Comparison of ENCODE assay signal across 8 cellular contexts in genomic region chr16:11795887-11796226, GRCh38. TPM values are rescaled to one million over a fixed set of nuclear protein-coding genes. Genes with fewer than 3 reads are reported as not detected.
A peak's percentile ranks its signal among the peaks of the same experiment; 100 is the strongest.
DNase-seq lines count a peak whose midpoint lies in the region; ATAC-seq and TF ChIP-seq lines count a peak whose summit lies in the region.

No MANE protein-coding gene starts in this region.

- H3K27me3 Mint-ChIP-seq in activated CD4-positive, alpha-beta T cell treated with anti-CD3 and anti-CD28 coated beads, Interleukin-2, amount 10 ng/mL, durations not matched to agents 24 days and 14 days = no peaks in the 10 kb centered on the region

- H3K27me3 ChIP-seq in left lung (no peaks in the 10 kb centered on the region), testis (no peaks in the 10 kb centered on the region)

- peak overlapping the region; percentile 93 for H3K27ac Mint-ChIP-seq in activated CD4-positive, alpha-beta T cell treated with anti-CD3 and anti-CD28 coated beads, Interleukin-2, amount 10 ng/mL, durations not matched to agents 24 days and 14 days

- TF ChIP-seq POLR2A in testis (IDR thresholded peaks at IDR 0.05) = no peak

- H3K9me3 Mint-ChIP-seq in activated CD4-positive, alpha-beta T cell treated with anti-CD3 and anti-CD28 coated beads, Interleukin-2, amount 10 ng/mL, durations not matched to agents 24 days and 14 days = no peaks in the 10 kb centered on the region

- peak; percentile 63 for DNase-seq in activated CD4-positive, alpha-beta T cell treated with anti-CD3 and anti-CD28 coated beads, Interleukin-2, amount 10 ng/mL, durations not matched to agents 24 days and 14 days
- no peak for DNase-seq in activated CD4-positive, alpha-beta T cell treated with anti-CD3 and anti-CD28 coated beads for 48 hours
- DNase-seq in left lung (no peak), testis (no peak), medulla oblongata (ENCODE audit: extremely low spot score) (no peak), KBM-7 (no peak), NCI-H146 treated with DMSO at 0.1 percent for 48 hours (lab: John Stamatoyannopoulos, UW; ENCODE audit: unreplicated experiment) (no peak)

- in situ Hi-C loops in KBM-7 (cut with MboI; ENCODE audit: low pct_unique_long_range_greater_than_20kb, low sequenced_read_pairs) = no loop called here

- peak overlapping the region; percentile 87 for H3K4me3 Mint-ChIP-seq in activated CD4-positive, alpha-beta T cell treated with anti-CD3 and anti-CD28 coated beads, Interleukin-2, amount 10 ng/mL, durations not matched to agents 24 days and 14 days

- H3K4me1 ChIP-seq in left lung (peaks cover 28 to 81% of the 10 kb centered on the region in 2 donors), testis (peaks cover 51% of the 10 kb centered on the region)

- H3K27ac ChIP-seq in adipose tissue (ENCODE audit: low read depth, low read length) (peak overlapping the region; percentile 92), left lung (peak overlapping the region; percentile 94 to 96), testis (peak overlapping the region; percentile 95 to 98)

- H3K4me1 Mint-ChIP-seq in activated CD4-positive, alpha-beta T cell treated with anti-CD3 and anti-CD28 coated beads, Interleukin-2, amount 10 ng/mL, durations not matched to agents 24 days and 14 days = peaks cover 78% of the 10 kb centered on the region

- intact Hi-C loops in activated CD4-positive, alpha-beta T cell treated with anti-CD3 and anti-CD28 coated beads, Interleukin-2, amount 10 ng/mL, durations not matched to agents 24 days and 14 days (cut with micrococcal nuclease) = loop anchor here (5.0 kb wide), 1 partner anchor 214 kb away; no protein-coding TSS in a partner anchor
- intact Hi-C loops in left lung (cut with DNase I) (no loop called here), testis (cut with DNase I; ENCODE audit: low total_unique reads) (no loop called here)

- 49 to 56% (median 55%) methylated on average over 8 of the region's 8 CpGs for whole genome bisulfite sequencing in adipose tissue, 3 donors
- WGBS in testis, 2 donors = 37 to 43% methylated on average over 8 of the region's 8 CpGs

- peaks cover 42% of the 10 kb centered on the region for H3K36me3 Mint-ChIP-seq in activated CD4-positive, alpha-beta T cell treated with anti-CD3 and anti-CD28 coated beads, Interleukin-2, amount 10 ng/mL, durations not matched to agents 24 days and 14 days (ENCODE audit: low read depth)

- H3K4me3 ChIP-seq in left lung (peak overlapping the region; percentile 86 to 90), testis (peak overlapping the region; percentile 95 to 97)

- TF ChIP-seq CTCF in left lung (IDR thresholded peaks at IDR 0.05) (no peak), testis (IDR thresholded peaks at IDR 0.05) (no peak)

- ATAC-seq in left lung = no peak

- H3K36me3 ChIP-seq in left lung (no peaks in the 10 kb centered on the region), testis (ENCODE audit: low read depth, missing control alignments) (no peaks in the 10 kb centered on the region)

- H3K9me3 ChIP-seq in left lung (no peaks in the 10 kb centered on the region), testis (no peaks in the 10 kb centered on the region)

RNA-seq across cellular contexts. Expression of gene ZC3H7A, which starts 1.2 kb away (rescaled TPM):
- 58.3 and 64.1 TPM in 2 replicates for total RNA-seq in activated CD4-positive, alpha-beta T cell treated with anti-CD3 and anti-CD28 coated beads, Interleukin-2, amount 10 ng/mL, durations not matched to agents 24 days and 14 days
- polyA plus RNA-seq in adipose tissue (10 to 100 TPM; 20.9 to 37.1 (median 23.4) TPM), testis (ENCODE audit: insufficient read depth, low read depth, low replicate concordance) (24.6 TPM)
- total RNA-seq in left lung (10 to 100 TPM; 48.3 to 48.9 TPM), testis (10 to 100 TPM; 41.4 to 48.8 TPM)

RNA-seq across cellular contexts. Expression of gene TXNDC11, which starts 53.2 kb away (rescaled TPM):
- total RNA-seq in activated CD4-positive, alpha-beta T cell treated with anti-CD3 and anti-CD28 coated beads, Interleukin-2, amount 10 ng/mL, durations not matched to agents 24 days and 14 days = 41.7 and 43.6 TPM in 2 replicates
- polyA plus RNA-seq in adipose tissue = 10 to 100 TPM; 29.7 to 47.3 (median 35.5) TPM
- 10 to 100 TPM; 71.2 to 76.8 TPM for total RNA-seq in left lung
- total RNA-seq in testis = 10 to 100 TPM; 42.3 to 45.3 TPM
- polyA plus RNA-seq in testis (ENCODE audit: insufficient read depth, low read depth, low replicate concordance) = 34.4 TPM

RNA-seq across cellular contexts. Expression of gene RSL1D1, which starts 55.5 kb away (rescaled TPM):
- 375 and 379 TPM in 2 replicates for total RNA-seq in activated CD4-positive, alpha-beta T cell treated with anti-CD3 and anti-CD28 coated beads, Interleukin-2, amount 10 ng/mL, durations not matched to agents 24 days and 14 days
- polyA plus RNA-seq in adipose tissue (100 to 1,000 TPM in 2 of 3 donors, 10 to 100 TPM in 1; 78.8 to 147 (median 103) TPM), testis (ENCODE audit: insufficient read depth, low read depth, low replicate concordance) (101 TPM)
- total RNA-seq in left lung (100 to 1,000 TPM in 1 of 2 donors, 10 to 100 TPM in 1; 88.3 to 102 TPM), testis (10 to 100 TPM; 79.3 to 97.6 TPM)
